1 cellular context compared by ENCODE assay signal in genomic region chr15:63476229-63476632, GRCh38.
TF ChIP-seq lines count a peak whose summit lies in the region.

No MANE protein-coding gene starts in this region.

TF ChIP-seq in endothelial cell of umbilical vein, 7 proteins besides CTCF, POLR2A, EP300 and RAD21 (continued from another document):
- peak; percentile 73 for TF ChIP-seq JUN (IDR thresholded peaks at IDR 0.05; ENCODE audit: borderline replicate concordance, insufficient read depth, insufficient read length, low read depth)
- TF ChIP-seq FOS (IDR thresholded peaks at IDR 0.05; ENCODE audit: borderline replicate concordance, insufficient read depth, low read length) = peak; percentile 38
